ENCODE assay signal across 15 cellular contexts in genomic region chr1:241918879-241919278, GRCh38. TPM values are rescaled to one million over a fixed set of nuclear protein-coding genes. Genes with fewer than 3 reads are reported as not detected.
DNase-seq lines count a peak whose midpoint lies in the region; ATAC-seq and TF ChIP-seq lines count a peak whose summit lies in the region.
"Had no signal": no experiment of that assay in that cellular context is flagged by ENCODE, and none has a peak within 500 bp of the region (broad histone marks: within the 10 kb centered on the region; RNA-seq: fewer than 3 reads in every experiment).

No MANE protein-coding gene starts in this region.

- H3K9ac ChIP-seq in mammary epithelial cell (ENCODE audit: insufficient read depth, low read length) = no peak overlapping the region

- no peaks in the 10 kb centered on the region for H3K4me1 ChIP-seq in mammary epithelial cell (ENCODE audit: insufficient read depth, low read length)
- H3K4me1 ChIP-seq: HAP-1 had no signal

- H3K4me3 ChIP-seq in mammary epithelial cell (replicated peaks in 1 of 3; ENCODE audit: insufficient read depth in 1 of 3, low read depth in 2 of 3, low read length in 3 of 3) = no peak overlapping the region
- H3K4me3 ChIP-seq: HAP-1 had no signal

- H3K36me3 Mint-ChIP-seq in mesothelial cell of epicardium = no peaks in the 10 kb centered on the region

- H4K20me1 ChIP-seq in mammary epithelial cell (ENCODE audit: insufficient read depth, low read length) = no peaks in the 10 kb centered on the region

- no peak overlapping the region for H3K4me3 Mint-ChIP-seq in mesothelial cell of epicardium
- H3K4me3 Mint-ChIP-seq: activated T-helper 1 cell treated with anti-CD3 and anti-CD28 coated beads, Interleukin-12 subunit alpha, Interleukin-12 subunit beta, Interleukin-2, Interleukin-4 antibody, amounts not matched to agents 30 ng/mL and 10 ng/mL and 1 ng/mL, durations not matched to agents 14 hours and 24 hours and 36 hours had no signal

- H3K27ac Mint-ChIP-seq in mesothelial cell of epicardium = peak overlapping the region; percentile 79
- H3K27ac Mint-ChIP-seq: activated T-helper 1 cell treated with anti-CD3 and anti-CD28 coated beads, Interleukin-12 subunit alpha, Interleukin-12 subunit beta, Interleukin-2, Interleukin-4 antibody, amounts not matched to agents 30 ng/mL and 10 ng/mL and 1 ng/mL, durations not matched to agents 14 hours and 24 hours and 36 hours had no signal

- DNase-seq in AG08396 (ENCODE audit: low spot score) (peak; percentile 26), M059J (ENCODE audit: low read depth) (peak; percentile 64), mammary epithelial cell (peak; percentile 50), mesothelial cell of epicardium (ENCODE audit: low spot score in 2 of 2, unreplicated experiment in 2 of 2) (no peak), HK-2 (ENCODE audit: unreplicated experiment) (no peak), GM20000 (ENCODE audit: low spot score) (no peak), COR-L47 (lab: John Stamatoyannopoulos, UW) (no peak)
- DNase-seq: C1 segment of cervical spinal cord, NCI-H1092 treated with DMSO at 0.1 percent for 48 hours, OCI-M1, small intestine had no signal

- no peaks in the 10 kb centered on the region for H3K27me3 Mint-ChIP-seq in mesothelial cell of epicardium (ENCODE audit: low read depth)

- H3K27ac ChIP-seq in mammary epithelial cell (ENCODE audit: insufficient read depth, low read depth, low read length) = no peak overlapping the region

- intact Hi-C loops in mammary epithelial cell (cut with micrococcal nuclease) = no loop called here

- CTCF ChIA-PET in mammary epithelial cell (lab: Charles Lee; ENCODE audit: low non-redundant PET) = no interaction called here

- no peak for ATAC-seq in GM19324 (IDR thresholded peaks at IDR 0.05; ENCODE audit: low FRiP score, unreplicated experiment)

- dilution Hi-C loops in mammary epithelial cell (cut with HindIII; ENCODE audit: low sequenced_read_pairs) = no loop called here

- H3K4me2 ChIP-seq in mammary epithelial cell (ENCODE audit: insufficient read depth, low read depth, low read length) = no peak overlapping the region

- H3K9me3 ChIP-seq in mammary epithelial cell (replicated peaks; ENCODE audit: insufficient read depth, low read length) = no peaks in the 10 kb centered on the region
- H3K9me3 ChIP-seq: HAP-1 had no signal

- H3K27me3 ChIP-seq in mammary epithelial cell (ENCODE audit: insufficient read depth, low read length) = no peaks in the 10 kb centered on the region

- BruUV-seq in mammary epithelial cell (replicated peaks; lab: Mats Ljungman, UMichigan) = no TSS peak

- TF ChIP-seq CTCF in mammary epithelial cell (conservative IDR thresholded peaks at IDR 0.05 in 1 of 2, IDR thresholded peaks at IDR 0.05 in 1 of 2; ENCODE audit: extremely low read depth in 1 of 2, insufficient read depth in 1 of 2, low read depth in 1 of 2, low read length in 2 of 2) (no peak), mesothelial cell of epicardium (IDR thresholded peaks at IDR 0.05; ENCODE audit: unreplicated experiment) (no peak), GM20000 (IDR thresholded peaks at IDR 0.05; ENCODE audit: extremely low read depth, missing control alignments) (no peak)

- H3K79me2 ChIP-seq in mammary epithelial cell (ENCODE audit: insufficient read depth, low read length) = no peaks in the 10 kb centered on the region

- in situ Hi-C loops in mammary epithelial cell (cut with MboI; ENCODE audit: low sequenced_read_pairs in 2 of 2) = no loop called here

- no peaks in the 10 kb centered on the region for H3K9me3 Mint-ChIP-seq in mesothelial cell of epicardium
- H3K9me3 Mint-ChIP-seq: activated T-helper 1 cell treated with anti-CD3 and anti-CD28 coated beads, Interleukin-12 subunit alpha, Interleukin-12 subunit beta, Interleukin-2, Interleukin-4 antibody, amounts not matched to agents 30 ng/mL and 10 ng/mL and 1 ng/mL, durations not matched to agents 14 hours and 24 hours and 36 hours had no signal

- peaks cover 6% of the 10 kb centered on the region for H3K4me1 Mint-ChIP-seq in mesothelial cell of epicardium

- no peaks in the 10 kb centered on the region for H3K36me3 ChIP-seq in mammary epithelial cell (ENCODE audit: insufficient read depth, low read length)
- H3K36me3 ChIP-seq: HAP-1 had no signal

- 88% methylated on average over 4 of the region's 5 CpGs for WGBS in mammary epithelial cell (ENCODE audit: low coverage, missing lambda C conversion rate)

- no peak overlapping the region for H2AFZ ChIP-seq in mammary epithelial cell (ENCODE audit: low read depth, low read length)

RNA-seq across cellular contexts. Expression of gene BECN2, which starts 38.7 kb away (rescaled TPM):
- total RNA-seq in M059J (2014; rRNA removed; shearing (Covaris generic)) = not detected in 2 replicates
- not detected for total RNA-seq in mammary epithelial cell
- polyA plus RNA-seq in mammary epithelial cell = not detected
- not detected for polyA minus RNA-seq in mammary epithelial cell
- not detected in 3 replicates for total RNA-seq in mesothelial cell of epicardium
- total RNA-seq: activated T-helper 1 cell treated with anti-CD3 and anti-CD28 coated beads, Interleukin-12 subunit alpha, Interleukin-12 subunit beta, Interleukin-2, Interleukin-4 antibody, amounts not matched to agents 30 ng/mL and 10 ng/mL and 1 ng/mL, durations not matched to agents 14 hours and 24 hours and 36 hours; mononuclear cell had no signal
- polyA plus RNA-seq: small intestine had no signal

Comparison
In these comparisons a context has a peak if more than half of its experiments do, and no peak if none do; other contexts are left out.
1. DNase-seq: peak in AG08396 (single experiment), M059J (single experiment) and mammary epithelial cell (single experiment); none in mesothelial cell of epicardium (0 of 2), HK-2 (single experiment), GM20000 (single experiment) and COR-L47 (single experiment).